26 cellular contexts compared by ENCODE assay signal in genomic region chr6:33507261-33507660, GRCh38.
"Had no signal": no experiment of that assay in that cellular context is flagged by ENCODE, and none has a peak within 500 bp of the region (broad histone marks: within the 10 kb centered on the region; RNA-seq: fewer than 3 reads in every experiment).

No MANE protein-coding gene starts in this region.

- DNase-seq: dermis blood vessel endothelial cell; dorsolateral prefrontal cortex; effector CD4-positive, alpha-beta T cell; effector memory CD4-positive, alpha-beta T cell; erythroblast; esophagus squamous epithelium; foreskin fibroblast; foreskin melanocyte; gastrocnemius medialis; glutamatergic neuron; heart right ventricle; hippocampal formation; left cardiac atrium; left lung; left ventricle myocardium superior; lower lobe of right lung; mesenchymal stem cell; mucosa of descending colon; naive B cell had no signal

- H3K27me3 ChIP-seq: gastrocnemius medialis had no signal

- H3K27ac ChIP-seq: coronary artery, dorsolateral prefrontal cortex, epithelial cell of prostate, esophagus squamous epithelium, gastrocnemius medialis, heart right ventricle, left lung, lower lobe of right lung had no signal

- H3K36me3 Mint-ChIP-seq: mesothelial cell of epicardium, naive B cell had no signal

- H3K9me3 ChIP-seq: gastrocnemius medialis, left lung, lower lobe of right lung, mucosa of descending colon had no signal

- H3K27ac Mint-ChIP-seq: mesothelial cell of epicardium, naive B cell had no signal

- H3K4me3 Mint-ChIP-seq: mesothelial cell of epicardium, naive B cell had no signal

- H3K36me3 ChIP-seq: esophagus squamous epithelium, gastrocnemius medialis, heart right ventricle, left lung, lower lobe of right lung had no signal

- FAIRE-seq: endometrium, islet of Langerhans, keratinocyte had no signal

- ATAC-seq: esophagus mucosa, gastrocnemius medialis, heart right ventricle, left cardiac atrium, left lung, left ventricle myocardium superior, lower lobe of right lung, mucosa of descending colon had no signal

- H3K4me3 ChIP-seq: coronary artery, dorsolateral prefrontal cortex, esophagus squamous epithelium, gastrocnemius medialis, heart right ventricle, left lung, lower lobe of right lung, mucosa of descending colon had no signal
